In genomic region chr16:1188781-1189189, GRCh38 we compare ENCODE assay signal across 8 cellular contexts. TPM values are rescaled to one million over a fixed set of nuclear protein-coding genes. Genes with fewer than 3 reads are reported as not detected.
DNase-seq lines count a peak whose midpoint lies in the region; ATAC-seq and TF ChIP-seq lines count a peak whose summit lies in the region.

No MANE protein-coding gene starts in this region.

- H3K4me3 Mint-ChIP-seq in CD4-positive, alpha-beta T cell: no peak overlapping the region
- no peak overlapping the region for H3K4me3 Mint-ChIP-seq in activated T-cell treated with anti-CD3 and anti-CD28 coated beads, Interleukin-2, amount 50 U/mL, for 24 hours

- peak; percentile 18 to 49 (median 37) for DNase-seq in CD4-positive, alpha-beta T cell
- DNase-seq in NB4 (ENCODE audit: low read depth) (peak; percentile 55), cardiac muscle cell (ENCODE audit: low read depth in 1 of 2, low spot score in 1 of 2) (peak; percentile 49 to 87), NCI-H187 treated with DMSO at 0.1 percent for 48 hours (lab: John Stamatoyannopoulos, UW) (no peak)
- peak; percentile 64 for DNase-seq in activated T-cell treated with anti-CD3 and anti-CD28 coated beads, Interleukin-2, amount 50 U/mL, for 24 hours
- DNase-seq in stimulated activated CD4-positive, alpha-beta T cell treated with anti-CD3 and anti-CD28 coated beads, Interleukin-1b, Interleukin-23, amount 100 ng/mL, for 4 hours (ENCODE audit: low read depth in 2 of 2): peak; percentile 8 to 40

- ATAC-seq in CD4-positive, alpha-beta T cell (ENCODE audit: poor library complexity): peak; percentile 70
- ATAC-seq in HG03565 (IDR thresholded peaks at IDR 0.05; ENCODE audit: unreplicated experiment) (no peak), GM19324 (IDR thresholded peaks at IDR 0.05; ENCODE audit: low FRiP score, unreplicated experiment) (no peak)

- CTCF ChIA-PET in CD4-positive, alpha-beta T cell (lab: Charles Lee): no interaction called here

- POLR2A ChIA-PET in CD4-positive, alpha-beta T cell (lab: Charles Lee): no interaction called here

- H3K4me1 Mint-ChIP-seq in CD4-positive, alpha-beta T cell (ENCODE audit: low read depth): no peaks in the 10 kb centered on the region
- H3K4me1 Mint-ChIP-seq in activated T-cell treated with anti-CD3 and anti-CD28 coated beads, Interleukin-2, amount 50 U/mL, for 24 hours (ENCODE audit: low read depth): no peaks in the 10 kb centered on the region

- H3K27ac ChIP-seq in CD4-positive, alpha-beta T cell (ENCODE audit: low read depth, low read length): no peak overlapping the region
- H3K27ac ChIP-seq in cardiac muscle cell: no peak overlapping the region

- TF ChIP-seq POLR2A in NB4 (IDR thresholded peaks at IDR 0.05; ENCODE audit: extremely low read depth, insufficient read length): no peak

- no peaks in the 10 kb centered on the region for H3K27me3 Mint-ChIP-seq in CD4-positive, alpha-beta T cell
- H3K27me3 Mint-ChIP-seq in activated T-cell treated with anti-CD3 and anti-CD28 coated beads, Interleukin-2, amount 50 U/mL, for 24 hours: peaks cover 4% of the 10 kb centered on the region

- H3K4me1 ChIP-seq in cardiac muscle cell (ENCODE audit: low read depth): no peaks in the 10 kb centered on the region

- intact Hi-C loops in CD4-positive, alpha-beta T cell (cut with DNase I, micrococcal nuclease): no loop called here

- H3K27ac Mint-ChIP-seq in CD4-positive, alpha-beta T cell: no peak overlapping the region
- H3K27ac Mint-ChIP-seq in activated T-cell treated with anti-CD3 and anti-CD28 coated beads, Interleukin-2, amount 50 U/mL, for 24 hours: no peak overlapping the region

- no peaks in the 10 kb centered on the region for H3K36me3 ChIP-seq in cardiac muscle cell

- no peaks in the 10 kb centered on the region for H3K27me3 ChIP-seq in CD4-positive, alpha-beta T cell (ENCODE audit: control insufficient read depth, insufficient read depth, low read length)
- H3K27me3 ChIP-seq in cardiac muscle cell: no peaks in the 10 kb centered on the region

- no peaks in the 10 kb centered on the region for H3K9me3 Mint-ChIP-seq in CD4-positive, alpha-beta T cell
- no peaks in the 10 kb centered on the region for H3K9me3 Mint-ChIP-seq in activated T-cell treated with anti-CD3 and anti-CD28 coated beads, Interleukin-2, amount 50 U/mL, for 24 hours

- no peaks in the 10 kb centered on the region for H3K36me3 Mint-ChIP-seq in CD4-positive, alpha-beta T cell (ENCODE audit: low read depth)
- no peaks in the 10 kb centered on the region for H3K36me3 Mint-ChIP-seq in activated T-cell treated with anti-CD3 and anti-CD28 coated beads, Interleukin-2, amount 50 U/mL, for 24 hours (ENCODE audit: low read depth)

- TF ChIP-seq CTCF in CD4-positive, alpha-beta T cell (IDR thresholded peaks at IDR 0.05): no peak
- TF ChIP-seq CTCF in NB4 (IDR thresholded peaks at IDR 0.05; ENCODE audit: low read depth, low read length): no peak
- TF ChIP-seq CTCF in cardiac muscle cell (IDR thresholded peaks at IDR 0.05; ENCODE audit: low read depth, low read length): no peak

- H3K4me3 ChIP-seq in NB4 (ENCODE audit: low read depth, low read length): no peak overlapping the region
- H3K4me3 ChIP-seq in cardiac muscle cell: no peak overlapping the region

- no peaks in the 10 kb centered on the region for H3K9me3 ChIP-seq in CD4-positive, alpha-beta T cell (ENCODE audit: control insufficient read depth, low read length)
- H3K9me3 ChIP-seq in cardiac muscle cell (ENCODE audit: low read depth): no peaks in the 10 kb centered on the region

RNA-seq across cellular contexts. Expression of gene CACNA1H, which starts 35.9 kb away (rescaled TPM):
- total RNA-seq in CD4-positive, alpha-beta T cell: 1 to 10 TPM; 5.7 to 6.3 TPM
- 30.4 and 66.1 TPM in 2 replicates for total RNA-seq in cardiac muscle cell
- 8.9 and 16.5 TPM in 2 replicates for polyA plus RNA-seq in cardiac muscle cell

RNA-seq across cellular contexts. Expression of gene TPSG1, which starts 36.3 kb away (rescaled TPM):
- total RNA-seq in CD4-positive, alpha-beta T cell: not detected
- not detected in 2 replicates for total RNA-seq in cardiac muscle cell
- polyA plus RNA-seq in cardiac muscle cell: 0.77 and 0.81 TPM in 2 replicates

RNA-seq across cellular contexts. Expression of gene TPSB2, which starts 41.2 kb away (rescaled TPM):
- total RNA-seq in CD4-positive, alpha-beta T cell: not detected
- total RNA-seq in cardiac muscle cell: not detected in 2 replicates
- polyA plus RNA-seq in cardiac muscle cell: not detected in 2 replicates

RNA-seq across cellular contexts. Expression of gene TPSAB1, which starts 51.7 kb away (rescaled TPM):
- under 1 TPM in 1 of 2 experiments, not detected in 1; 0.22 TPM for total RNA-seq in CD4-positive, alpha-beta T cell
- not detected in 2 replicates for total RNA-seq in cardiac muscle cell
- polyA plus RNA-seq in cardiac muscle cell: not detected in 2 replicates
